In genomic region chr16:76175718-76176117, GRCh38 we compare ENCODE assay signal across 13 cellular contexts.
"Had no signal": no experiment of that assay in that cellular context is flagged by ENCODE, and none has a peak within 500 bp of the region (broad histone marks: within the 10 kb centered on the region; RNA-seq: fewer than 3 reads in every experiment).

No MANE protein-coding gene starts in this region.

- H3K36me3 ChIP-seq: heart right ventricle, thyroid gland had no signal

- H3K4me3 ChIP-seq: heart right ventricle, thyroid gland had no signal

- ATAC-seq: activated T-helper 17 cell treated with anti-CD3 and anti-CD28 coated beads, Interleukin-2, amount 50 U/mL, for 72 hours; esophagus mucosa; foreskin keratinocyte; heart right ventricle; left lobe of liver; right cardiac atrium had no signal

- H3K27ac ChIP-seq: foreskin keratinocyte, heart right ventricle, thyroid gland had no signal

- H3K4me1 ChIP-seq: foreskin keratinocyte, heart right ventricle, thyroid gland had no signal

- DNase-seq: activated CD4-positive, alpha-beta T cell treated with anti-CD3 and anti-CD28 coated beads for 48 hours; activated CD8-positive, alpha-beta memory T cell treated with anti-CD3 and anti-CD28 coated beads for 24 hours; activated naive CD4-positive, alpha-beta T cell treated with anti-CD3 and anti-CD28 coated beads for 36 hours; foreskin keratinocyte; heart right ventricle; islet precursor cell; occipital lobe; right cardiac atrium; small intestine; thyroid gland had no signal

- H3K27me3 ChIP-seq: foreskin keratinocyte, heart right ventricle, thyroid gland had no signal

- H3K9me3 ChIP-seq: thyroid gland had no signal
